2 cellular contexts compared by ENCODE assay signal in genomic region chr1:170886460-170886859, GRCh38.
TF ChIP-seq lines count a peak whose summit lies in the region.

No MANE protein-coding gene starts in this region.

TF ChIP-seq in liver, 16 proteins besides CTCF, POLR2A, EP300 and RAD21:
- no peak for TF ChIP-seq ZBTB33 (IDR thresholded peaks at IDR 0.05)
- peak; percentile 32 to 48 for TF ChIP-seq HNF4A (conservative IDR thresholded peaks at IDR 0.05)

TF ChIP-seq in HepG2, 621 proteins besides CTCF, POLR2A, EP300 and RAD21 (continued from another document):
- TF ChIP-seq ZNF549 (CRISPR knock-in tag; IDR thresholded peaks at IDR 0.05) (no peak), ZNF710 (CRISPR knock-in tag; IDR thresholded peaks at IDR 0.05; ENCODE audit: borderline replicate concordance) (no peak), IRF1 (CRISPR knock-in tag; IDR thresholded peaks at IDR 0.05; ENCODE audit: low read depth) (no peak), SIX4 (CRISPR knock-in tag; IDR thresholded peaks at IDR 0.05) (no peak), ZNF367 (CRISPR knock-in tag; IDR thresholded peaks at IDR 0.05; ENCODE audit: borderline replicate concordance) (no peak), ZNF841 (CRISPR knock-in tag; IDR thresholded peaks at IDR 0.05; ENCODE audit: borderline replicate concordance) (no peak), ZNF724P (CRISPR knock-in tag; IDR thresholded peaks at IDR 0.05; ENCODE audit: borderline replicate concordance) (no peak), ZNF598 (CRISPR knock-in tag; IDR thresholded peaks at IDR 0.05; ENCODE audit: borderline replicate concordance) (no peak), KLF12 (CRISPR knock-in tag; IDR thresholded peaks at IDR 0.05; ENCODE audit: borderline replicate concordance) (no peak), ADNP (CRISPR knock-in tag; IDR thresholded peaks at IDR 0.05) (no peak)
